Comparison of ENCODE assay signal across 8 cellular contexts in the genomic region with DNA sequence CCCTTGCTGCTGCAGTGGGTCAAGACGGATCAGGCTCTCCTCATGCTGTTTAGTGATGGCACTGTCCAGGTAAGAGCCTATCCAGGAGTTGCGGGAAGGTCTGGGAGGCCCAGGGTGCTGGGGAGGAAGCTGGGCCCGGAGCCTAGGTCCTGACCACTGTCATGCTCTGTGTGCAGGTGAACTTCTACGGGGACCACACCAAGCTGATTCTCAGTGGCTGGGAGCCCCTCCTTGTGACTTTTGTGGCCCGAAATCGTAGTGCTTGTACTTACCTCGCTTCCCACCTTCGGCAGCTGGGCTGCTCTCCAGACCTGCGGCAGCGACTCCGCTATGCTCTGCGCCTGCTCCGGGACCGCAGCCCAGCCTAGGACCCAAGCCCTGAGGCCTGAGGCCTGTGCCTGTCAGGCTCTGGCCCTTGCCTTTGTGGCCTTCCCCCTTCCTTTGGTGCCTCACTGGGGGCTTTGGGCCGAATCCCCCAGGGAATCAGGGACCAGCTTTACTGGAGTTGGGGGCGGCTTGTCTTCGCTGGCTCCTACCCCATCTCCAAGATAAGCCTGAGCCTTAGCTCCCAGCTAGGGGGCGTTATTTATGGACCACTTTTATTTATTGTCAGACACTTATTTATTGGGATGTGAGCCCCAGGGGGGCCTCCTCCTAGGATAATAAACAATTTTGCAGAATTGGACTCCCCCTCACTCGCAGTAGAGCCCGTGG. TPM values are rescaled to one million over a fixed set of nuclear protein-coding genes. Genes with fewer than 3 reads are reported as not detected.
DNase-seq lines count a peak whose midpoint lies in the region; ATAC-seq, FAIRE-seq and TF ChIP-seq lines count a peak whose summit lies in the region.
"Had no signal": no experiment of that assay in that cellular context is flagged by ENCODE, and none has a peak within 500 bp of the region (broad histone marks: within the 10 kb centered on the region; RNA-seq: fewer than 3 reads in every experiment).

No MANE protein-coding gene starts in this region.

- no peak overlapping the region for H3K4ac ChIP-seq in H1 (replicated peaks; ENCODE audit: insufficient read length, low read depth, low read length)

- H3F3A ChIP-seq in smooth muscle cell (ENCODE audit: low read depth), result peaks cover 35% of the 10 kb centered on the region

- H2BK5ac ChIP-seq in H1 (ENCODE audit: low read depth, low read length), result peak overlapping the region; percentile 44; the same call in 1 of the 2 replicates

- no peaks in the 10 kb centered on the region for H3K79me2 ChIP-seq in H1 (ENCODE audit: control insufficient read depth in 1 of 2, insufficient read depth in 2 of 2, low read length in 2 of 2)
- H3K79me2 ChIP-seq in smooth muscle cell (ENCODE audit: low read depth), result peaks cover 53% of the 10 kb centered on the region

- H3K27me3 ChIP-seq in RWPE2 (ENCODE audit: insufficient read depth, poor library complexity, severe bottlenecking) (no peaks in the 10 kb centered on the region), H1 (replicated peaks in 1 of 4; ENCODE audit: control insufficient read depth in 3 of 4, extremely low read depth in 1 of 4, insufficient read depth in 3 of 4, low read length in 3 of 4) (peaks cover 0 to 5% (median 0%) of the 10 kb centered on the region in 4 experiments; a peak in 2 of 7 replicates), smooth muscle cell (ENCODE audit: low read depth) (no peaks in the 10 kb centered on the region)

- H2BK12ac ChIP-seq in H1 (ENCODE audit: low read depth, low read length), result no peak overlapping the region

- 0 out of 2 replicates have a peak overlapping the region, but pooled peaks have one; percentile 19 for H2AK5ac ChIP-seq in H1 (ENCODE audit: low read depth, low read length)

- H2BK20ac ChIP-seq in H1 (ENCODE audit: low read length), result no peak overlapping the region

- H4K5ac ChIP-seq in H1 (ENCODE audit: insufficient read length, low read depth, low read length), result no peak overlapping the region

- TF ChIP-seq POLR2A in H1 (IDR thresholded peaks at IDR 0.05; ENCODE audit: control extremely low read depth in 1 of 2, low read depth in 2 of 2, low read length in 2 of 2), result peak in 1 of 2 experiments; percentile 37; a peak in 1 of 3 replicates

- no peak for TF ChIP-seq EP300 in H1 (IDR thresholded peaks at IDR 0.05; ENCODE audit: borderline replicate concordance in 1 of 2, low read depth in 2 of 2, low read length in 2 of 2)

- TF ChIP-seq RAD21 in H1 (IDR thresholded peaks at IDR 0.05 in 1 of 2, conservative IDR thresholded peaks at IDR 0.05 in 1 of 2; ENCODE audit: low read depth in 2 of 2, low read length in 2 of 2), result no peak

- 94% methylated on average over 20 of the region's 20 CpGs; no CpG with 5 or more reads in 1 of the 2 experiments for WGBS in H1 (ENCODE audit: extremely low coverage in 1 of 2, insufficient coverage in 1 of 2, insufficient read length in 1 of 2, insufficient replicate concordance in 2 of 2, low coverage in 1 of 2, low lambda C conversion rate in 2 of 2, missing lambda C conversion rate in 1 of 2), 2 experiments
- 95% methylated on average over 20 of the region's 20 CpGs for WGBS in smooth muscle cell (ENCODE audit: low lambda C conversion rate)

- H3K4me1 ChIP-seq in RWPE2 (ENCODE audit: insufficient read depth, poor library complexity, severe bottlenecking) (peaks cover 28% of the 10 kb centered on the region), H1 (replicated peaks in 1 of 4; ENCODE audit: control insufficient read depth in 3 of 4, insufficient read depth in 4 of 4, low read length in 3 of 4) (peaks cover 10 to 41% (median 29%) of the 10 kb centered on the region in 4 experiments), smooth muscle cell (ENCODE audit: low read depth) (peaks cover 51% of the 10 kb centered on the region)

- H3K9me3 ChIP-seq in RWPE2 (ENCODE audit: severe bottlenecking), result no peaks in the 10 kb centered on the region
- H3K9me3 ChIP-seq in H1 (ENCODE audit: insufficient read depth in 2 of 2, low read depth in 1 of 2, low read length in 1 of 2), result no peaks in the 10 kb centered on the region
- H3K9me3 ChIP-seq in smooth muscle cell (replicated peaks; ENCODE audit: low read depth), result no peaks in the 10 kb centered on the region

- no peak overlapping the region for H3K4me2 ChIP-seq in H1 (ENCODE audit: insufficient read depth in 1 of 2, low read depth in 2 of 2, low read length in 2 of 2)
- H3K4me2 ChIP-seq in smooth muscle cell, result no peak overlapping the region

- H4K8ac ChIP-seq in H1 (ENCODE audit: extremely low read depth, insufficient read depth, low read length), result no peak overlapping the region; the same call in 1 of the 2 replicates

- ATAC-seq in RWPE2 (ENCODE audit: low read depth) (no peak), GM18498 (IDR thresholded peaks at IDR 0.05; ENCODE audit: unreplicated experiment) (no peak), GM21786 (IDR thresholded peaks at IDR 0.05; ENCODE audit: unreplicated experiment) (no peak), HG03439 (IDR thresholded peaks at IDR 0.05; ENCODE audit: unreplicated experiment) (no peak)

- H3K79me1 ChIP-seq in H1 (ENCODE audit: low read depth, low read length), result no peaks in the 10 kb centered on the region

- no peak overlapping the region for H2BK15ac ChIP-seq in H1 (ENCODE audit: low read length)

- H2AFZ ChIP-seq in H1 (ENCODE audit: low read length), result no peak overlapping the region
- no peak overlapping the region for H2AFZ ChIP-seq in smooth muscle cell (ENCODE audit: low read depth)

- H3K56ac ChIP-seq in H1 (replicated peaks; ENCODE audit: insufficient read length, low read depth, low read length), result no peak overlapping the region

- no peak for FAIRE-seq in H1 (lab: Jason Lieb, UNC)

- H3K36me3 ChIP-seq in RWPE2 (ENCODE audit: low read depth) (peaks cover 52% of the 10 kb centered on the region), H1 (ENCODE audit: control insufficient read depth in 2 of 4, insufficient read depth in 4 of 4, low read length in 3 of 4) (peaks cover 0 to 16% (median 10%) of the 10 kb centered on the region in 4 experiments; a peak in 5 of 8 replicates), smooth muscle cell (ENCODE audit: low read depth) (no peaks in the 10 kb centered on the region)

- no peak overlapping the region for H3K14ac ChIP-seq in H1 (ENCODE audit: insufficient read length)

- H3K18ac ChIP-seq in H1 (ENCODE audit: extremely low read depth, low read length), result no peak overlapping the region

- H4K91ac ChIP-seq in H1 (replicated peaks; ENCODE audit: insufficient read length, low read length), result no peak overlapping the region

- peaks cover 4% of the 10 kb centered on the region; the same call in 1 of the 2 replicates for H3K23me2 ChIP-seq in H1 (ENCODE audit: low read depth, low read length)

- no peak overlapping the region for H3K4me3 ChIP-seq in RWPE2 (ENCODE audit: severe bottlenecking)
- H3K4me3 ChIP-seq in H1 (ENCODE audit: extremely low read depth in 1 of 4, insufficient read depth in 2 of 4, low read depth in 3 of 4, low read length in 4 of 4), result no peak overlapping the region
- H3K4me3 ChIP-seq in smooth muscle cell, result no peak overlapping the region

- no peak overlapping the region for H3K23ac ChIP-seq in H1 (ENCODE audit: insufficient read length)

- H3K9ac ChIP-seq in H1 (replicated peaks in 1 of 4; ENCODE audit: extremely low read depth in 1 of 4, low read depth in 3 of 4, low read length in 3 of 4) (no peak overlapping the region), smooth muscle cell (ENCODE audit: low read depth) (no peak overlapping the region)

- TF ChIP-seq CTCF in RWPE2 (IDR thresholded peaks at IDR 0.05; ENCODE audit: poor library complexity, severe bottlenecking), result no peak
- peak in 2 of 3 experiments; percentile 7 to 11; a peak in 1 of 4 replicates for TF ChIP-seq CTCF in H1 (IDR thresholded peaks at IDR 0.05; ENCODE audit: control extremely low read depth in 1 of 3, insufficient read depth in 1 of 3, low read depth in 1 of 3, low read length in 3 of 3)
- no peak for TF ChIP-seq CTCF in smooth muscle cell (IDR thresholded peaks at IDR 0.05; ENCODE audit: borderline replicate concordance, insufficient read depth, poor library complexity, severe bottlenecking)

- POLR2A ChIA-PET in H1 (lab: Charles Lee; ENCODE audit: partially characterized antibody), result interaction anchor here (1.2 to 19.2 kb wide), 10 partner anchors 9 to 84 kb away, joined by 5 to 547 read pairs (median 17); a partner anchor contains a TSS

- H3K27ac ChIP-seq in RWPE2 (ENCODE audit: poor library complexity, severe bottlenecking) (peak overlapping the region; percentile 96), H1 (ENCODE audit: low read depth, low read length) (no peak overlapping the region), smooth muscle cell (ENCODE audit: low read depth) (peak overlapping the region; percentile 100)

- CTCF ChIA-PET in H1 (lab: Charles Lee; ENCODE audit: partially characterized antibody), result interaction anchor here (0.5 to 5.4 kb wide), 12 partner anchors 9 to 181 kb away, joined by 3 to 37 read pairs (median 8); a partner anchor contains a TSS

- H2BK120ac ChIP-seq in H1 (replicated peaks; ENCODE audit: low read depth, low read length), result no peak overlapping the region

- H4K20me1 ChIP-seq in H1 (replicated peaks in 1 of 2; ENCODE audit: control insufficient read depth in 1 of 2, insufficient read depth in 2 of 2, low read length in 2 of 2) (peaks cover 0 to 9% of the 10 kb centered on the region in 2 experiments), smooth muscle cell (ENCODE audit: low read depth) (peaks cover 34% of the 10 kb centered on the region)

- no peak for DNase-seq in RWPE2 (ENCODE audit: low spot score)
- DNase-seq in H1 (ENCODE audit: low read depth in 1 of 2, low spot score in 2 of 2), result no peak
- DNase-seq in smooth muscle cell (lab: John Stamatoyannopoulos, UW; ENCODE audit: unreplicated experiment), result no peak
- DNase-seq: stimulated activated CD4-positive, alpha-beta T cell treated with anti-CD3 and anti-CD28 coated beads, Interleukin-1b, Interleukin-23, amount 100 ng/mL, for 48 hours had no signal

RNA-seq across cellular contexts. Expression of a gene that starts 1.7 kb away (rescaled TPM):
- not detected in 2 replicates for total RNA-seq in H1 (2021; fragmentation: NEBNext Ultra II Directional; extraction: Animal tissue kit (Norgen Biotek cat#: 25700))
- 0.19 and 0.29 TPM in 2 replicates for polyA plus RNA-seq in H1 (2011; rRNA removed)
- 0.16 TPM for polyA plus RNA-seq in H1 (2011; cell fraction: cytosol; rRNA removed)
- polyA plus RNA-seq in H1 (2011; cell fraction: nucleus; rRNA removed), result not detected
- not detected in 4 replicates for polyA plus RNA-seq in H1 (2012, experiment 1 of 2)
- not detected for polyA plus RNA-seq in H1 (2012, experiment 2 of 2)
- polyA plus RNA-seq in H1 (2013, experiment 1 of 2), result not detected
- polyA plus RNA-seq in H1 (2013, experiment 2 of 2), result not detected
- polyA minus RNA-seq in H1 (2011; rRNA and poly(A)+ RNA removed), result not detected in 2 replicates
- not detected for polyA minus RNA-seq in H1 (2011; cell fraction: cytosol; rRNA and poly(A)+ RNA removed)
- 4.1 TPM for polyA minus RNA-seq in H1 (2011; cell fraction: nucleus; rRNA and poly(A)+ RNA removed)
- 1.1 and 2.0 TPM in 2 replicates for total RNA-seq in smooth muscle cell
- 1.6 and 5.8 TPM in 2 replicates for polyA plus RNA-seq in smooth muscle cell

RNA-seq across cellular contexts. Expression of a gene that starts 2.9 kb away (rescaled TPM):
- total RNA-seq in H1 (2021; fragmentation: NEBNext Ultra II Directional; extraction: Animal tissue kit (Norgen Biotek cat#: 25700)), result 1.1 and 1.5 TPM in 2 replicates
- polyA plus RNA-seq in H1 (2011; rRNA removed) (1.1 and 1.6 TPM in 2 replicates), smooth muscle cell (11.0 and 27.4 TPM in 2 replicates)
- polyA plus RNA-seq in H1 (2011; cell fraction: cytosol; rRNA removed), result 0.80 TPM
- 3.9 TPM for polyA plus RNA-seq in H1 (2011; cell fraction: nucleus; rRNA removed)
- 0.54 to 1.00 TPM (median 0.66 TPM) in 4 replicates for polyA plus RNA-seq in H1 (2012, experiment 1 of 2)
- polyA plus RNA-seq in H1 (2012, experiment 2 of 2), result 0.52 TPM
- polyA plus RNA-seq in H1 (2013, experiment 1 of 2), result 1.4 TPM
- polyA plus RNA-seq in H1 (2013, experiment 2 of 2), result 1.1 TPM
- polyA minus RNA-seq in H1 (2011; rRNA and poly(A)+ RNA removed), result 0.39 and 1.0 TPM in 2 replicates
- 1.1 TPM for polyA minus RNA-seq in H1 (2011; cell fraction: cytosol; rRNA and poly(A)+ RNA removed)
- 2.0 TPM for polyA minus RNA-seq in H1 (2011; cell fraction: nucleus; rRNA and poly(A)+ RNA removed)
- total RNA-seq in smooth muscle cell, result 9.5 and 11.9 TPM in 2 replicates

RNA-seq across cellular contexts. Expression of a gene that starts 5.3 kb away (rescaled TPM):
- 7.9 and 9.7 TPM in 2 replicates for total RNA-seq in H1 (2021; fragmentation: NEBNext Ultra II Directional; extraction: Animal tissue kit (Norgen Biotek cat#: 25700))
- polyA plus RNA-seq in H1 (2011; rRNA removed) (12.3 and 21.9 TPM in 2 replicates), smooth muscle cell (39.7 and 71.6 TPM in 2 replicates)
- polyA plus RNA-seq in H1 (2011; cell fraction: cytosol; rRNA removed), result 10.6 TPM
- 64.2 TPM for polyA plus RNA-seq in H1 (2011; cell fraction: nucleus; rRNA removed)
- polyA plus RNA-seq in H1 (2012, experiment 1 of 2), result 4.9 to 9.1 TPM (median 8.2 TPM) in 4 replicates
- polyA plus RNA-seq in H1 (2012, experiment 2 of 2), result 6.9 TPM
- 7.1 TPM for polyA plus RNA-seq in H1 (2013, experiment 1 of 2)
- 6.4 TPM for polyA plus RNA-seq in H1 (2013, experiment 2 of 2)
- polyA minus RNA-seq in H1 (2011; rRNA and poly(A)+ RNA removed), result 5.2 and 7.1 TPM in 2 replicates
- polyA minus RNA-seq in H1 (2011; cell fraction: cytosol; rRNA and poly(A)+ RNA removed), result 3.7 TPM
- polyA minus RNA-seq in H1 (2011; cell fraction: nucleus; rRNA and poly(A)+ RNA removed), result 18.2 TPM
- total RNA-seq in smooth muscle cell, result 26.2 and 42.0 TPM in 2 replicates

RNA-seq across cellular contexts. Expression of a gene that starts 17.5 kb away (rescaled TPM):
- 0.80 and 1.4 TPM in 2 replicates for total RNA-seq in H1 (2021; fragmentation: NEBNext Ultra II Directional; extraction: Animal tissue kit (Norgen Biotek cat#: 25700))
- polyA plus RNA-seq in H1 (2011; rRNA removed), result 0.76 and 0.86 TPM in 2 replicates
- polyA plus RNA-seq in H1 (2011; cell fraction: cytosol; rRNA removed), result 1.1 TPM
- polyA plus RNA-seq in H1 (2011; cell fraction: nucleus; rRNA removed), result 1.6 TPM
- polyA plus RNA-seq in H1 (2012, experiment 1 of 2), result 1.1 to 1.7 TPM (median 1.3 TPM) in 4 replicates
- 0.97 TPM for polyA plus RNA-seq in H1 (2012, experiment 2 of 2)
- 0.95 TPM for polyA plus RNA-seq in H1 (2013, experiment 1 of 2)
- polyA plus RNA-seq in H1 (2013, experiment 2 of 2), result 0.72 TPM
- polyA minus RNA-seq in H1 (2011; rRNA and poly(A)+ RNA removed), result 0.24 and 0.25 TPM in 2 replicates
- not detected for polyA minus RNA-seq in H1 (2011; cell fraction: cytosol; rRNA and poly(A)+ RNA removed)
- polyA minus RNA-seq in H1 (2011; cell fraction: nucleus; rRNA and poly(A)+ RNA removed), result 0.90 TPM
- total RNA-seq in smooth muscle cell, result 0.54 TPM in 1 of 2 replicates, not detected in the other
- 0.78 and 0.89 TPM in 2 replicates for polyA plus RNA-seq in smooth muscle cell
- total RNA-seq: NCI-H460 had no signal

RNA-seq across cellular contexts. Expression of a gene that starts 30.1 kb away (rescaled TPM):
- total RNA-seq in H1 (2021; fragmentation: NEBNext Ultra II Directional; extraction: Animal tissue kit (Norgen Biotek cat#: 25700)), result 2,387 and 2,407 TPM in 2 replicates
- polyA plus RNA-seq in H1 (2011; rRNA removed), result 2,239 and 2,261 TPM in 2 replicates
- 3,193 TPM for polyA plus RNA-seq in H1 (2011; cell fraction: cytosol; rRNA removed)
- 1,937 TPM for polyA plus RNA-seq in H1 (2011; cell fraction: nucleus; rRNA removed)
- polyA plus RNA-seq in H1 (2012, experiment 1 of 2), result 2,656 to 3,207 TPM (median 2,890 TPM) in 4 replicates
- polyA plus RNA-seq in H1 (2012, experiment 2 of 2), result 2,335 TPM
- polyA plus RNA-seq in H1 (2013, experiment 1 of 2), result 6,208 TPM
- polyA plus RNA-seq in H1 (2013, experiment 2 of 2), result 6,380 TPM
- 576 and 640 TPM in 2 replicates for polyA minus RNA-seq in H1 (2011; rRNA and poly(A)+ RNA removed)
- polyA minus RNA-seq in H1 (2011; cell fraction: cytosol; rRNA and poly(A)+ RNA removed), result 767 TPM
- 598 TPM for polyA minus RNA-seq in H1 (2011; cell fraction: nucleus; rRNA and poly(A)+ RNA removed)
- 2,002 and 2,330 TPM in 2 replicates for total RNA-seq in smooth muscle cell
- polyA plus RNA-seq in smooth muscle cell, result 478 and 530 TPM in 2 replicates

Comparison
In these comparisons a context has a peak if more than half of its experiments do, and no peak if none do; other contexts are left out.
1. CTCF ChIP-seq: peak in H1 (2 of 3); none in RWPE2 (single experiment) and smooth muscle cell (single experiment).